ENCODE assay signal across 9 cellular contexts in genomic region chr2:134391751-134392160, GRCh38.
A peak's percentile ranks its signal among the peaks of the same experiment; 100 is the strongest.
DNase-seq lines count a peak whose midpoint lies in the region; ATAC-seq and TF ChIP-seq lines count a peak whose summit lies in the region.
"Had no signal": no experiment of that assay in that cellular context is flagged by ENCODE, and none has a peak within 500 bp of the region (broad histone marks: within the 10 kb centered on the region; RNA-seq: fewer than 3 reads in every experiment).

No MANE protein-coding gene starts in this region.

- H3K27me3 Mint-ChIP-seq in type B pancreatic cell, result no peaks in the 10 kb centered on the region

- H3K9me3 ChIP-seq in upper lobe of left lung, result no peaks in the 10 kb centered on the region
- H3K9me3 ChIP-seq: right atrium auricular region had no signal

- no peaks in the 10 kb centered on the region for H3K9me3 Mint-ChIP-seq in type B pancreatic cell

- H3K36me3 Mint-ChIP-seq in type B pancreatic cell, result peaks cover 9% of the 10 kb centered on the region

- H3K4me1 Mint-ChIP-seq in type B pancreatic cell (ENCODE audit: unreplicated experiment), result peaks cover 4% of the 10 kb centered on the region

- no peak for TF ChIP-seq POLR2A in upper lobe of left lung (IDR thresholded peaks at IDR 0.05)

- no peaks in the 10 kb centered on the region for H3K27me3 ChIP-seq in upper lobe of left lung
- H3K27me3 ChIP-seq: right atrium auricular region had no signal

- no peak for TF ChIP-seq CTCF in type B pancreatic cell (conservative IDR thresholded peaks at IDR 0.05)
- TF ChIP-seq CTCF in upper lobe of left lung (IDR thresholded peaks at IDR 0.05), result no peak

- H3K4me3 ChIP-seq in upper lobe of left lung, result no peak overlapping the region
- H3K4me3 ChIP-seq: right atrium auricular region had no signal

- ATAC-seq in GM19324 (IDR thresholded peaks at IDR 0.05; ENCODE audit: low FRiP score, unreplicated experiment) (peak; percentile 83), HG03064 (IDR thresholded peaks at IDR 0.05; ENCODE audit: low read depth, unreplicated experiment) (peak; percentile 85), upper lobe of left lung (ENCODE audit: low FRiP score in 2 of 2) (no peak)

- no peak for TF ChIP-seq EP300 in upper lobe of left lung (IDR thresholded peaks at IDR 0.05)

- H3K27ac Mint-ChIP-seq in type B pancreatic cell, result no peak overlapping the region

- no peaks in the 10 kb centered on the region for H3K36me3 ChIP-seq in upper lobe of left lung
- H3K36me3 ChIP-seq: right atrium auricular region had no signal

- WGBS in upper lobe of left lung, 2 donors, result 86 to 91% methylated on average over 2 of the region's 2 CpGs

- no peak overlapping the region for H3K4me3 Mint-ChIP-seq in type B pancreatic cell

- DNase-seq in A172 (ENCODE audit: low spot score) (peak; percentile 57), RPMI8226 (peak; percentile 56), type B pancreatic cell (ENCODE audit: extremely low spot score, unreplicated experiment) (no peak), upper lobe of left lung (no peak), hippocampal formation (lab: John Stamatoyannopoulos, UW) (no peak), middle frontal gyrus (ENCODE audit: extremely low spot score, low spot score) (no peak)

- no peak overlapping the region for H3K27ac ChIP-seq in upper lobe of left lung

- no peaks in the 10 kb centered on the region for H3K4me1 ChIP-seq in upper lobe of left lung

Comparison
In these comparisons a context has a peak if more than half of its experiments do, and no peak if none do; other contexts are left out.
1. DNase-seq: peak in A172 (single experiment) and RPMI8226 (single experiment); none in type B pancreatic cell (single experiment), upper lobe of left lung (0 of 2), hippocampal formation (0 of 2) and middle frontal gyrus (single experiment).
2. ATAC-seq: peak in GM19324 (single experiment) and HG03064 (single experiment); none in upper lobe of left lung (0 of 2).